ENCODE assay signal across 25 cellular contexts in genomic region chr7:48505061-48505460, GRCh38.
DNase-seq lines count a peak whose midpoint lies in the region; ATAC-seq, FAIRE-seq and TF ChIP-seq lines count a peak whose summit lies in the region.
"Had no signal": no experiment of that assay in that cellular context is flagged by ENCODE, and none has a peak within 500 bp of the region (broad histone marks: within the 10 kb centered on the region; RNA-seq: fewer than 3 reads in every experiment).

No MANE protein-coding gene starts in this region.

- H3K27ac ChIP-seq in VCaP: peak overlapping the region; percentile 94
- H3K27ac ChIP-seq in small intestine (ENCODE audit: low read depth in 1 of 2, low read length in 1 of 2): no peak overlapping the region
- no peak overlapping the region for H3K27ac ChIP-seq in stomach
- H3K27ac ChIP-seq: A549; BLaER1 treated with 17β-estradiol and CSF1 and Interleukin-3, amounts not matched to agents 10 nM and 100 nM had no signal

- no peaks in the 10 kb centered on the region for H3K9me3 ChIP-seq in small intestine (ENCODE audit: control insufficient read depth, low read depth)
- H3K9me3 ChIP-seq in stomach: no peaks in the 10 kb centered on the region
- H3K9me3 ChIP-seq: A549; BLaER1 treated with 17β-estradiol and CSF1 and Interleukin-3, amounts not matched to agents 10 nM and 100 nM; HAP-1 had no signal

- H3K4me1 ChIP-seq in small intestine (ENCODE audit: control insufficient read depth in 2 of 2, insufficient read depth in 1 of 2, low read depth in 1 of 2, low read length in 1 of 2): no peaks in the 10 kb centered on the region
- no peaks in the 10 kb centered on the region for H3K4me1 ChIP-seq in stomach
- H3K4me1 ChIP-seq: A549; BE2C; BLaER1 treated with 17β-estradiol and CSF1 and Interleukin-3, amounts not matched to agents 10 nM and 100 nM; HAP-1 had no signal

- H3K4me3 ChIP-seq in small intestine (ENCODE audit: low read depth in 1 of 2, low read length in 2 of 2) (no peak overlapping the region), stomach (no peak overlapping the region)
- H3K4me3 ChIP-seq: A549; BLaER1 treated with 17β-estradiol and CSF1 and Interleukin-3, amounts not matched to agents 10 nM and 100 nM; GM12878; GM23338; HAP-1 had no signal

- no peaks in the 10 kb centered on the region for H3K36me3 ChIP-seq in small intestine (ENCODE audit: control insufficient read depth in 2 of 2, insufficient read depth in 2 of 2, low read length in 2 of 2)
- no peaks in the 10 kb centered on the region for H3K36me3 ChIP-seq in stomach
- H3K36me3 ChIP-seq: BE2C; BLaER1 treated with 17β-estradiol and CSF1 and Interleukin-3, amounts not matched to agents 10 nM and 100 nM; HAP-1 had no signal

- TF ChIP-seq CTCF in VCaP (conservative IDR thresholded peaks at IDR 0.05) (no peak), stomach (IDR thresholded peaks at IDR 0.05) (no peak)

- H3K27me3 ChIP-seq in small intestine (ENCODE audit: control insufficient read depth in 2 of 2, insufficient read depth in 2 of 2, low read length in 2 of 2): no peaks in the 10 kb centered on the region
- no peaks in the 10 kb centered on the region for H3K27me3 ChIP-seq in stomach
- H3K27me3 ChIP-seq: BE2C; BLaER1 treated with 17β-estradiol and CSF1 and Interleukin-3, amounts not matched to agents 10 nM and 100 nM had no signal

- no peak for ATAC-seq in GM18502 (IDR thresholded peaks at IDR 0.05; ENCODE audit: poor library complexity, unreplicated experiment)
- ATAC-seq: A549, GM12878, GM23338 had no signal

- in situ Hi-C loops in G401 (cut with HindIII; ENCODE audit: low sequenced_read_pairs): no loop called here

- WGBS in small intestine, 3 donors: 22 to 89% (median 47%) methylated on average over 6 of the region's 6 CpGs
- WGBS in stomach, 5 donors: 80 to 93% (median 88%) methylated on average over 6 of the region's 6 CpGs

- FAIRE-seq in small intestine (lab: Jason Lieb, UNC): no peak
- FAIRE-seq: A549, G401.6, GM12878, GM18507 had no signal

- TF ChIP-seq EP300 in stomach (IDR thresholded peaks at IDR 0.05): no peak

- DNase-seq in NCI-H1092 treated with DMSO at 0.1 percent for 48 hours (lab: John Stamatoyannopoulos, UW) (peak; percentile 9), NCI-H1092 (lab: John Stamatoyannopoulos, UW) (no peak), G401 (ENCODE audit: low spot score) (peak; percentile 56), small intestine (peak; percentile 25), iPS-NIHi7 (ENCODE audit: extremely low spot score) (no peak), stomach (no peak)
- DNase-seq: 8988T; ACHN; AML-193; BE2C; Calu3; CD4-positive, alpha-beta memory T cell; COR-L47; DMS53; DMS79 treated with DMSO at 0.1 percent for 48 hours; HFFc6 had no signal

- intact Hi-C loops in stomach (cut with DNase I; ENCODE audit: low total_unique reads): no loop called here

- TF ChIP-seq POLR2A in stomach (IDR thresholded peaks at IDR 0.05): no peak

Comparison
In these comparisons a context has a peak if more than half of its experiments do, and no peak if none do; other contexts are left out.
1. DNase-seq: peak in NCI-H1092 treated with DMSO at 0.1 percent for 48 hours (single experiment), G401 (single experiment) and small intestine (single experiment); none in NCI-H1092 (single experiment), iPS-NIHi7 (single experiment) and stomach (single experiment).